ENCODE assay signal across 18 cellular contexts in genomic region chr21:44532165-44532564, GRCh38. TPM values are rescaled to one million over a fixed set of nuclear protein-coding genes. Genes with fewer than 3 reads are reported as not detected.
DNase-seq lines count a peak whose midpoint lies in the region; ATAC-seq and TF ChIP-seq lines count a peak whose summit lies in the region.
"Had no signal": no experiment of that assay in that cellular context is flagged by ENCODE, and none has a peak within 500 bp of the region (broad histone marks: within the 10 kb centered on the region; RNA-seq: fewer than 3 reads in every experiment).

No MANE protein-coding gene starts in this region.

- intact Hi-C loops in sciatic nerve (cut with DNase I): no loop called here

- DNase-seq in DMS53 (lab: John Stamatoyannopoulos, UW) (peak; percentile 13), DMS53 treated with DMSO at 0.1 percent for 48 hours (lab: John Stamatoyannopoulos, UW; ENCODE audit: unreplicated experiment) (no peak), left lobe of liver (ENCODE audit: low spot score) (peak; percentile 21), sciatic nerve (ENCODE audit: low spot score) (peak; percentile 38), NCI-H2196 (lab: John Stamatoyannopoulos, UW; ENCODE audit: unreplicated experiment) (no peak), mesothelial cell of epicardium (ENCODE audit: low spot score in 2 of 2, unreplicated experiment in 2 of 2) (no peak), nucleus accumbens (lab: John Stamatoyannopoulos, UW) (no peak)
- DNase-seq in effector memory CD4-positive, alpha-beta T cell: no peak
- DNase-seq: COR-L47, GOT3, IMR-90 had no signal

- no peak overlapping the region for H3K27ac ChIP-seq in effector memory CD4-positive, alpha-beta T cell (ENCODE audit: insufficient read depth, low read length, poor library complexity, severe bottlenecking)
- H3K27ac ChIP-seq: 22Rv1 had no signal

- no peak overlapping the region for H3K4me3 ChIP-seq in effector memory CD4-positive, alpha-beta T cell (ENCODE audit: insufficient read depth, low read depth, low read length, poor library complexity, severe bottlenecking)
- H3K4me3 ChIP-seq: HAP-1 had no signal

- peaks cover under 1% of the 10 kb centered on the region for H3K9me3 Mint-ChIP-seq in mesothelial cell of epicardium
- H3K9me3 Mint-ChIP-seq: CD8-positive, alpha-beta T cell had no signal

- TF ChIP-seq CTCF in mesothelial cell of epicardium (IDR thresholded peaks at IDR 0.05; ENCODE audit: unreplicated experiment): no peak

- no peaks in the 10 kb centered on the region for H3K27me3 Mint-ChIP-seq in mesothelial cell of epicardium (ENCODE audit: low read depth)

- no peaks in the 10 kb centered on the region for H3K4me1 ChIP-seq in effector memory CD4-positive, alpha-beta T cell (ENCODE audit: control insufficient read depth, insufficient read depth, low read length, poor library complexity, severe bottlenecking)
- H3K4me1 ChIP-seq: HAP-1 had no signal

- H3K36me3 Mint-ChIP-seq in mesothelial cell of epicardium: no peaks in the 10 kb centered on the region
- H3K36me3 Mint-ChIP-seq: CD14-positive monocyte; CD8-positive, alpha-beta T cell had no signal

- H3K36me3 ChIP-seq in effector memory CD4-positive, alpha-beta T cell (ENCODE audit: control insufficient read depth, insufficient read depth, low read length): no peaks in the 10 kb centered on the region
- H3K36me3 ChIP-seq: HAP-1 had no signal

- ATAC-seq in left lobe of liver (no peak), sciatic nerve (no peak)
- ATAC-seq: CD8-positive, alpha-beta T cell had no signal

- H3K4me3 Mint-ChIP-seq in mesothelial cell of epicardium: no peak overlapping the region
- H3K4me3 Mint-ChIP-seq: CD14-positive monocyte; CD8-positive, alpha-beta T cell had no signal

- H3K27ac Mint-ChIP-seq in mesothelial cell of epicardium: no peak overlapping the region
- H3K27ac Mint-ChIP-seq: CD8-positive, alpha-beta T cell had no signal

- H3K9me3 ChIP-seq in effector memory CD4-positive, alpha-beta T cell (ENCODE audit: control insufficient read depth, low read length): no peaks in the 10 kb centered on the region
- H3K9me3 ChIP-seq: HAP-1 had no signal

- no peaks in the 10 kb centered on the region for H3K27me3 ChIP-seq in effector memory CD4-positive, alpha-beta T cell (replicated peaks; ENCODE audit: control insufficient read depth, insufficient read depth, low read length, poor library complexity, severe bottlenecking)

- no peaks in the 10 kb centered on the region for H3K4me1 Mint-ChIP-seq in mesothelial cell of epicardium
- H3K4me1 Mint-ChIP-seq: CD14-positive monocyte had no signal

RNA-seq across cellular contexts. Expression of gene KRTAP10-1, which starts 7.8 kb away (rescaled TPM):
- not detected for total RNA-seq in left lobe of liver
- not detected for total RNA-seq in sciatic nerve
- total RNA-seq in mesothelial cell of epicardium: not detected in 3 replicates
- total RNA-seq: CD8-positive, alpha-beta T cell; Daoy; HT-29; IMR-90 had no signal

RNA-seq across cellular contexts. Expression of gene KRTAP10-2, which starts 19.1 kb away (rescaled TPM):
- not detected for total RNA-seq in left lobe of liver
- not detected for total RNA-seq in sciatic nerve
- total RNA-seq in mesothelial cell of epicardium: not detected in 3 replicates
- total RNA-seq: CD8-positive, alpha-beta T cell; Daoy; HT-29; IMR-90 had no signal

RNA-seq across cellular contexts. Expression of gene KRTAP10-3, which starts 26.4 kb away (rescaled TPM):
- total RNA-seq in left lobe of liver (not detected), sciatic nerve (not detected), mesothelial cell of epicardium (not detected in 3 replicates)
- total RNA-seq: CD8-positive, alpha-beta T cell; Daoy; HT-29; IMR-90 had no signal

RNA-seq across cellular contexts. Expression of gene KRTAP10-4, which starts 41.4 kb away (rescaled TPM):
- total RNA-seq in left lobe of liver (not detected), sciatic nerve (not detected), mesothelial cell of epicardium (not detected in 3 replicates)
- total RNA-seq: A673; CD8-positive, alpha-beta T cell; Daoy; HT-29; IMR-90 had no signal

RNA-seq across cellular contexts. Expression of gene KRTAP10-5, which starts 48.2 kb away (rescaled TPM):
- not detected for total RNA-seq in left lobe of liver
- not detected for total RNA-seq in sciatic nerve
- total RNA-seq in mesothelial cell of epicardium: not detected in 3 replicates
- total RNA-seq: A673; CD8-positive, alpha-beta T cell; Daoy; HT-29; IMR-90 had no signal

Comparison
In these comparisons a context has a peak if more than half of its experiments do, and no peak if none do; other contexts are left out.
1. DNase-seq: peak in DMS53 (single experiment), left lobe of liver (single experiment) and sciatic nerve (single experiment); none in DMS53 treated with DMSO at 0.1 percent for 48 hours (single experiment), NCI-H2196 (single experiment), effector memory CD4-positive, alpha-beta T cell (0 of 3), mesothelial cell of epicardium (0 of 2) and nucleus accumbens (0 of 56).